ENCODE assay signal across 10 cellular contexts in genomic region chr6:45613678-45614077, GRCh38.
DNase-seq lines count a peak whose midpoint lies in the region; ATAC-seq and TF ChIP-seq lines count a peak whose summit lies in the region.
"Had no signal": no experiment of that assay in that cellular context is flagged by ENCODE, and none has a peak within 500 bp of the region (broad histone marks: within the 10 kb centered on the region; RNA-seq: fewer than 3 reads in every experiment).

No MANE protein-coding gene starts in this region.

- peak overlapping the region; percentile 62; the same call in 1 of the 2 replicates for H3K27ac ChIP-seq in SK-N-MC
- H3K27ac ChIP-seq: pancreas had no signal

- ATAC-seq in stimulated activated naive CD8-positive, alpha-beta T cell treated with anti-CD3 and anti-CD28 coated beads, Interleukin-15, amount 100 ng/mL, for 72 hours = no peak

- H3K4me3 ChIP-seq in SK-N-MC (peak overlapping the region; percentile 17; the same call in 1 of the 2 replicates), fibroblast of pulmonary artery (replicated peaks; ENCODE audit: low read depth, low read length) (no peak overlapping the region)
- H3K4me3 ChIP-seq: pancreas had no signal

- H3K27ac Mint-ChIP-seq in stimulated activated naive CD8-positive, alpha-beta T cell treated with anti-CD3 and anti-CD28 coated beads, Interleukin-15, amount 100 ng/mL, for 72 hours = no peak overlapping the region

- peak; percentile 9 for TF ChIP-seq CTCF in fibroblast of pulmonary artery (IDR thresholded peaks at IDR 0.05; ENCODE audit: low read length, missing control alignments)

- H3K27me3 Mint-ChIP-seq in stimulated activated naive CD8-positive, alpha-beta T cell treated with anti-CD3 and anti-CD28 coated beads, Interleukin-15, amount 100 ng/mL, for 72 hours = no peaks in the 10 kb centered on the region

- no peaks in the 10 kb centered on the region for H3K9me3 ChIP-seq in SK-N-MC (ENCODE audit: low read depth, low read length)
- H3K9me3 ChIP-seq: pancreas had no signal

- peaks cover 23% of the 10 kb centered on the region for H3K4me1 Mint-ChIP-seq in stimulated activated naive CD8-positive, alpha-beta T cell treated with anti-CD3 and anti-CD28 coated beads, Interleukin-15, amount 100 ng/mL, for 72 hours

- no peaks in the 10 kb centered on the region for H3K36me3 ChIP-seq in SK-N-MC (ENCODE audit: insufficient read depth, low read length)
- H3K36me3 ChIP-seq: pancreas had no signal

- no peak overlapping the region for H3K4me3 Mint-ChIP-seq in stimulated activated naive CD8-positive, alpha-beta T cell treated with anti-CD3 and anti-CD28 coated beads, Interleukin-15, amount 100 ng/mL, for 72 hours

- H3K9ac ChIP-seq in SK-N-MC (ENCODE audit: insufficient read length) = no peak overlapping the region

- DNase-seq in AG08395 (ENCODE audit: low spot score) (peak; percentile 65), SK-N-MC (ENCODE audit: low read depth, low spot score) (peak; percentile 8), fibroblast of pulmonary artery (ENCODE audit: low read depth) (peak; percentile 67), mucosa of gallbladder (ENCODE audit: low spot score) (peak; percentile 42), NCI-H128 (lab: John Stamatoyannopoulos, UW; ENCODE audit: unreplicated experiment) (no peak)
- no peak for DNase-seq in activated T-cell treated with anti-CD3 and anti-CD28 coated beads, Interleukin-2, amount 50 U/mL, for 1 hour
- no peak for DNase-seq in stimulated activated naive CD8-positive, alpha-beta T cell treated with anti-CD3 and anti-CD28 coated beads, Interleukin-15, amount 100 ng/mL, for 72 hours
- no peak for DNase-seq in activated naive CD4-positive, alpha-beta T cell (lab: John Stamatoyannopoulos, UW)
- DNase-seq: NCI-H187 treated with DMSO at 0.1 percent for 48 hours had no signal

- peaks cover 0 to 8% of the 10 kb centered on the region in 2 donors for H3K9me3 Mint-ChIP-seq in stimulated activated naive CD8-positive, alpha-beta T cell treated with anti-CD3 and anti-CD28 coated beads, Interleukin-15, amount 100 ng/mL, for 72 hours

Comparison
In these comparisons a context has a peak if more than half of its experiments do, and no peak if none do; other contexts are left out.
1. DNase-seq: peak in AG08395 (single experiment), SK-N-MC (single experiment), fibroblast of pulmonary artery (single experiment) and mucosa of gallbladder (single experiment); none in activated T-cell treated with anti-CD3 and anti-CD28 coated beads, Interleukin-2, amount 50 U/mL, for 1 hour (single experiment), stimulated activated naive CD8-positive, alpha-beta T cell treated with anti-CD3 and anti-CD28 coated beads, Interleukin-15, amount 100 ng/mL, for 72 hours (0 of 2), NCI-H128 (single experiment) and activated naive CD4-positive, alpha-beta T cell (0 of 4).